In genomic region chr13:99425485-99426341, GRCh38 we compare ENCODE assay signal across 8 cellular contexts.
A peak's percentile ranks its signal among the peaks of the same experiment; 100 is the strongest.
DNase-seq lines count a peak whose midpoint lies in the region; ATAC-seq and TF ChIP-seq lines count a peak whose summit lies in the region.

No MANE protein-coding gene starts in this region.

- POLR2A ChIA-PET in WTC11 (lab: Charles Lee) = no interaction called here

- H3K27me3 Mint-ChIP-seq in WTC11 (ENCODE audit: low read depth) = peaks cover 2% of the 10 kb centered on the region; the same call in 1 of the 2 replicates

- no peaks in the 10 kb centered on the region for H3K9me3 Mint-ChIP-seq in WTC11

- no peak for TF ChIP-seq CTCF in WTC11 (IDR thresholded peaks at IDR 0.05)

- no peak overlapping the region for H3K4me3 Mint-ChIP-seq in WTC11

- peak; percentile 76 for DNase-seq in stimulated activated CD4-positive, alpha-beta T cell treated with anti-CD3 and anti-CD28 coated beads, Interleukin-15, amount 100 ng/mL, for 24 hours
- DNase-seq in stimulated activated CD4-positive, alpha-beta T cell treated with anti-CD3 and anti-CD28 coated beads, Interleukin-2, amount 100 ng/mL, for 48 hours = no peak
- DNase-seq in WTC11 (ENCODE audit: low spot score) (no peak), islet precursor cell (peak; percentile 42), SW 1271 (lab: John Stamatoyannopoulos, UW) (no peak), COLO829 (ENCODE audit: low spot score) (no peak), HuH-7 (ENCODE audit: low spot score) (no peak)

- no peaks in the 10 kb centered on the region for H3K36me3 Mint-ChIP-seq in WTC11

- CTCF ChIA-PET in WTC11 (lab: Charles Lee) = interaction anchor here (0.7 to 1.4 kb wide), 4 partner anchors 8 to 249 kb away, joined by 3 to 5 read pairs (median 4); no protein-coding TSS in a partner anchor

- peaks cover 8% of the 10 kb centered on the region for H3K4me1 Mint-ChIP-seq in WTC11

- H3K27ac Mint-ChIP-seq in WTC11 = no peak overlapping the region

- ATAC-seq in HG03108 (IDR thresholded peaks at IDR 0.05; ENCODE audit: unreplicated experiment) (peak; percentile 79), WTC11 (peak; percentile 22; the same call in 1 of the 2 replicates)

TF ChIP-seq in WTC11, 78 proteins besides CTCF, POLR2A, EP300 and RAD21:
- TF ChIP-seq ZNF263 (CRISPR knock-in tag; IDR thresholded peaks at IDR 0.05; ENCODE audit: low read depth) (no peak), NR1H2 (CRISPR knock-in tag; IDR thresholded peaks at IDR 0.05) (no peak), IRF1 (CRISPR knock-in tag; IDR thresholded peaks at IDR 0.05) (no peak), MYBL2 (CRISPR knock-in tag; IDR thresholded peaks at IDR 0.05) (no peak), MAX (CRISPR knock-in tag; IDR thresholded peaks at IDR 0.05) (no peak), E2F1 (CRISPR knock-in tag; IDR thresholded peaks at IDR 0.05) (no peak), NFYB (CRISPR knock-in tag; conservative IDR thresholded peaks at IDR 0.05; ENCODE audit: low read depth) (no peak)

Comparison
In these comparisons a context has a peak if more than half of its experiments do, and no peak if none do; other contexts are left out.
1. DNase-seq: peak in stimulated activated CD4-positive, alpha-beta T cell treated with anti-CD3 and anti-CD28 coated beads, Interleukin-15, amount 100 ng/mL, for 24 hours (single experiment) and islet precursor cell (single experiment); none in stimulated activated CD4-positive, alpha-beta T cell treated with anti-CD3 and anti-CD28 coated beads, Interleukin-2, amount 100 ng/mL, for 48 hours (0 of 2), WTC11 (single experiment), SW 1271 (0 of 2), COLO829 (single experiment) and HuH-7 (single experiment).